ENCODE assay signal across 8 cellular contexts in the genomic region with DNA sequence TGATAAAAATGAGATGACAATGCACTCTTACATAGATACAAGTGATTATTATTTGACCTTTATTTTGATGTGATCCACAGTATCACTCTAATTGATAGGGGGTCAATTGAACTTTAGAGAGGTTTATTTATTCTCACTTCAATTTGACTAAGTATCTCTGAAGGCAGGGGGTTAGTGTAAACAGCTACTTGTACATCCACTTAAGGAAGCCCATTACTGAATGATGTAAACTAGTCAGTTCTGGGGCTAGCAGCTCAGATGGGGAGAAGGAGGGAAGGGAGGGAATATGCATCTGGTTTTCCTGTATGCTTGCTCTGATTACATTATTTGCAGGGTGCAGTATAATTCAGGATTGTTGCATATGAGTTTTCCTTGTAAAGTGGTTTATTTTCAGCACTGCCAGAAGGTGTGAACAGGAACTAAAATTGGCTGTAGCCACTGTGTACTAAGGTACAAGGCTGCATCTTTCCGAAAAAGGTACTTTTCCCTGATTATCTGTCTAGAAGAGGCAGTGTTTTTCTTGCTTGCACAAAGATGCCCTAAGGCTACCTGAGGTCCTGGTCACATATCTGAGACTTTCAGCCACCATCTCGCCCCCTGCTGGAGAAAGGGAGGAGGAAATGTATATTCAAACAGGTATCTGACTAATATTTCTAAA. TPM values are rescaled to one million over a fixed set of nuclear protein-coding genes. Genes with fewer than 3 reads are reported as not detected.
A peak's percentile ranks its signal among the peaks of the same experiment; 100 is the strongest.
DNase-seq lines count a peak whose midpoint lies in the region; ATAC-seq, FAIRE-seq and TF ChIP-seq lines count a peak whose summit lies in the region.

No MANE protein-coding gene starts in this region.

- no peak for TF ChIP-seq POLR2A in H54 (IDR thresholded peaks at IDR 0.05; ENCODE audit: low read depth, low read length)

- H3K9ac ChIP-seq in adipocyte (ENCODE audit: low read length), result no peak overlapping the region

- no peak for ATAC-seq in GM19455 (IDR thresholded peaks at IDR 0.05; ENCODE audit: unreplicated experiment)

- peaks cover 21% of the 10 kb centered on the region for H3K4me1 ChIP-seq in adipocyte (ENCODE audit: control insufficient read depth, insufficient read depth, low read length)

- H3K27me3 ChIP-seq in adipocyte (replicated peaks; ENCODE audit: control insufficient read depth, insufficient read depth, low read length), result no peaks in the 10 kb centered on the region

- no peaks in the 10 kb centered on the region for H3K9me3 ChIP-seq in adipocyte (ENCODE audit: control insufficient read depth, low read length)

- H3K4me3 ChIP-seq in adipocyte (ENCODE audit: low read length), result no peak overlapping the region

- H3K36me3 ChIP-seq in adipocyte (ENCODE audit: control insufficient read depth, insufficient read depth, low read length, severe bottlenecking), result peaks cover 4% of the 10 kb centered on the region

- peak; percentile 73 for FAIRE-seq in H54 (lab: Jason Lieb, UNC)
- FAIRE-seq in islet of Langerhans (lab: Jason Lieb, UNC), result peak; percentile 60

- DNase-seq in COLO668 (lab: John Stamatoyannopoulos, UW; ENCODE audit: unreplicated experiment) (peak; percentile 34), H54 (ENCODE audit: insufficient read length, low spot score) (no peak), RPMI8226 (peak; percentile 73), adipocyte (ENCODE audit: low read depth) (peak; percentile 58), ureter (ENCODE audit: low spot score) (no peak)
- peak; percentile 19 for DNase-seq in stimulated activated CD8-positive, alpha-beta memory T cell treated with anti-CD3 and anti-CD28 coated beads, Interleukin-12 subunit alpha, Interleukin-12 subunit beta, amount 100 ng/mL, for 1 hour (ENCODE audit: low read depth)

RNA-seq across cellular contexts. Expression of gene MRPS27, which starts 51.2 kb away (rescaled TPM):
- total RNA-seq in ureter, result 69.0 TPM

RNA-seq across cellular contexts. Expression of gene PTCD2, which starts 51.3 kb away (rescaled TPM):
- total RNA-seq in ureter, result 17.0 TPM

Comparison
In these comparisons a context has a peak if more than half of its experiments do, and no peak if none do; other contexts are left out.
1. DNase-seq: peak in COLO668 (single experiment), RPMI8226 (single experiment), adipocyte (single experiment) and stimulated activated CD8-positive, alpha-beta memory T cell treated with anti-CD3 and anti-CD28 coated beads, Interleukin-12 subunit alpha, Interleukin-12 subunit beta, amount 100 ng/mL, for 1 hour (single experiment); none in H54 (single experiment) and ureter (single experiment).